12 cellular contexts compared by ENCODE assay signal in the genomic region with DNA sequence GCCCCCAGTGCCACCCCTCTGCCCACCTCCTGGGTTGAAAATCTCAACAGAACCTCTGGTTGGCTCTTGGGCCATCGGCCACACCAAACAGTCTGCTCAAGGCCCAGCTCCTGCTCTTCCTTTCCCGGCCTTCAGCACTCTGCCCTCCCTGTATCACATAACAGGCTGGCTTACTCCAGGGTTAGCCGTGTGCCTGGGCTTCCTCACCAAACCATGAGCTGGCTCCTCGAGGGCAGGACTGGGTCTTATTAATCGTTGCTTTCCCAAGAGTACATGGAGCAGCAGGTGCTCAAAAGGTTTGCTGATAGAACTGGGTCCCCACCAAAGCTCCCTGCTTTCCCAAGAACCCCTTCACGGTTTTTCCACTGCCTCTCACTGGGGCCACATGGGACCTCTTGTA. TPM values are rescaled to one million over a fixed set of nuclear protein-coding genes. Genes with fewer than 3 reads are reported as not detected.
DNase-seq lines count a peak whose midpoint lies in the region; ATAC-seq, FAIRE-seq and TF ChIP-seq lines count a peak whose summit lies in the region.
"Had no signal": no experiment of that assay in that cellular context is flagged by ENCODE, and none has a peak within 500 bp of the region (broad histone marks: within the 10 kb centered on the region; RNA-seq: fewer than 3 reads in every experiment).

No MANE protein-coding gene starts in this region.

- H3K27ac ChIP-seq in HepG2 (ENCODE audit: extremely low read length, insufficient read depth, low read length), result peak overlapping the region; percentile 49
- no peak overlapping the region for H3K27ac ChIP-seq in right lobe of liver
- H3K27ac ChIP-seq in right atrium auricular region, result no peak overlapping the region

- no TSS peak for BruUV-seq in HepG2 (replicated peaks; lab: Mats Ljungman, UMichigan)

- peaks cover 31% of the 10 kb centered on the region for H3K4me1 Mint-ChIP-seq in activated naive CD8-positive, alpha-beta T cell (ENCODE audit: low read depth)
- H3K4me1 Mint-ChIP-seq in memory B cell (peaks cover 6% of the 10 kb centered on the region), type B pancreatic cell (ENCODE audit: unreplicated experiment) (peaks cover 21% of the 10 kb centered on the region)

- CTCF ChIA-PET in HepG2 (lab: Yijun Ruan, JAX; ENCODE audit: low intra/inter-chr PET ratio, low total read pairs), result interaction anchor here (1.3 to 6.9 kb wide), 5 partner anchors 15 to 142 kb away, joined by 4 to 204 read pairs (median 24); a partner anchor contains a TSS

- H4K20me1 ChIP-seq in HepG2 (ENCODE audit: insufficient read depth, low read length), result no peaks in the 10 kb centered on the region

- H3K79me2 ChIP-seq in HepG2 (ENCODE audit: insufficient read depth, low read length), result no peaks in the 10 kb centered on the region

- POLR2A ChIA-PET in HepG2 (lab: Yijun Ruan, JAX), result interaction anchor here (0.8 to 6.5 kb wide), 12 partner anchors 11 to 150 kb away, joined by 3 to 78 read pairs (median 16); a partner anchor contains a TSS

- no peak overlapping the region for H3K4me3 ChIP-seq in HepG2 (replicated peaks in 1 of 3; ENCODE audit: insufficient read depth in 1 of 3, low read depth in 2 of 3, low read length in 3 of 3)
- no peak overlapping the region for H3K4me3 ChIP-seq in right lobe of liver
- H3K4me3 ChIP-seq in right atrium auricular region, result no peak overlapping the region

- H3K4me3 Mint-ChIP-seq in activated naive CD8-positive, alpha-beta T cell, result no peak overlapping the region
- H3K4me3 Mint-ChIP-seq in memory B cell, result no peak overlapping the region
- no peak overlapping the region for H3K4me3 Mint-ChIP-seq in type B pancreatic cell

- H3K9me3 Mint-ChIP-seq in activated naive CD8-positive, alpha-beta T cell (ENCODE audit: low read depth), result no peaks in the 10 kb centered on the region
- H3K9me3 Mint-ChIP-seq in memory B cell (no peaks in the 10 kb centered on the region), type B pancreatic cell (no peaks in the 10 kb centered on the region)

- FAIRE-seq in HepG2 (lab: Jason Lieb, UNC), result no peak
- FAIRE-seq: GM18507 had no signal

- 95% methylated on average over 6 of the region's 6 CpGs for WGBS in HepG2 (ENCODE audit: low lambda C conversion rate)
- 92% methylated on average over 3 of the region's 6 CpGs for WGBS in right lobe of liver (ENCODE audit: insufficient coverage, low coverage, low lambda C conversion rate, missing lambda C conversion rate)

- intact Hi-C loops in HepG2 (cut with micrococcal nuclease; ENCODE audit: unreplicated experiment), result loop anchor here (1.0 to 5.0 kb wide), 3 partner anchors 24 to 134 kb away; a partner anchor contains a TSS
- intact Hi-C loops in right lobe of liver (cut with DNase I), result loop anchor here (5.0 kb wide), 3 partner anchors 127 to 147 kb away; no protein-coding TSS in a partner anchor

- H3K27me3 ChIP-seq in HepG2 (ENCODE audit: control insufficient read depth in 1 of 2, insufficient read depth in 2 of 2, low read length in 2 of 2) (no peaks in the 10 kb centered on the region), right lobe of liver (no peaks in the 10 kb centered on the region), right atrium auricular region (no peaks in the 10 kb centered on the region)

- no peaks in the 10 kb centered on the region for H3K27me3 Mint-ChIP-seq in activated naive CD8-positive, alpha-beta T cell
- H3K27me3 Mint-ChIP-seq in memory B cell (no peaks in the 10 kb centered on the region), type B pancreatic cell (no peaks in the 10 kb centered on the region)

- no peak overlapping the region for H2AFZ ChIP-seq in HepG2 (ENCODE audit: low read length)

- TF ChIP-seq EP300 in HepG2 (IDR thresholded peaks at IDR 0.05; ENCODE audit: low read depth in 2 of 2, low read length in 2 of 2) (no peak), HepG2 (CRISPR knock-in tag; IDR thresholded peaks at IDR 0.05; ENCODE audit: borderline replicate concordance) (no peak)

- peaks cover 12 to 41% of the 10 kb centered on the region in 2 experiments; a peak in 4 of 5 replicates for H3K36me3 ChIP-seq in HepG2 (replicated peaks in 1 of 2; ENCODE audit: control insufficient read depth in 1 of 2, insufficient read depth in 2 of 2, low read length in 2 of 2)
- H3K36me3 ChIP-seq in right lobe of liver, result no peaks in the 10 kb centered on the region
- H3K36me3 ChIP-seq in right atrium auricular region, result peaks cover 8% of the 10 kb centered on the region

- in situ Hi-C loops in HepG2 (cut with HindIII; ENCODE audit: extremely low pct_ligation_motif_present, low pct_unique_long_range_greater_than_20kb), result loop anchor here (5.0 kb wide), 1 partner anchor 142 kb away; no protein-coding TSS in a partner anchor

- H3K9ac ChIP-seq in HepG2 (ENCODE audit: insufficient read depth, low read depth, low read length), result peak overlapping the region; percentile 38; the same call in 1 of the 2 replicates

- TF ChIP-seq RAD21 in HepG2 (CRISPR knock-in tag; IDR thresholded peaks at IDR 0.05), result no peak

- no peak for TF ChIP-seq POLR2A in HepG2 (IDR thresholded peaks at IDR 0.05; ENCODE audit: insufficient read depth in 1 of 2, low read depth in 2 of 2, low read length in 2 of 2)
- TF ChIP-seq POLR2A in right lobe of liver (IDR thresholded peaks at IDR 0.05), result no peak

- ATAC-seq in HepG2 (no peak), right lobe of liver (no peak), memory B cell (ENCODE audit: low read depth) (no peak), HG03342 (IDR thresholded peaks at IDR 0.05; ENCODE audit: unreplicated experiment) (no peak)

- H3K4me2 ChIP-seq in HepG2 (ENCODE audit: low read depth, low read length), result no peak overlapping the region

- TF ChIP-seq CTCF in HepG2 (CRISPR knock-in tag; IDR thresholded peaks at IDR 0.05) (no peak), right lobe of liver (IDR thresholded peaks at IDR 0.05) (no peak), type B pancreatic cell (conservative IDR thresholded peaks at IDR 0.05) (no peak), right atrium auricular region (IDR thresholded peaks at IDR 0.05) (no peak)

- peak overlapping the region; percentile 97 for H3K27ac Mint-ChIP-seq in activated naive CD8-positive, alpha-beta T cell
- H3K27ac Mint-ChIP-seq in memory B cell, result peak overlapping the region; percentile 24
- H3K27ac Mint-ChIP-seq in type B pancreatic cell, result peak overlapping the region; percentile 66

- H3K9me3 ChIP-seq in HepG2 (ENCODE audit: low read length), result no peaks in the 10 kb centered on the region
- H3K9me3 ChIP-seq in right lobe of liver, result no peaks in the 10 kb centered on the region
- H3K9me3 ChIP-seq in right atrium auricular region, result no peaks in the 10 kb centered on the region

- H3K4me1 ChIP-seq in HepG2 (ENCODE audit: insufficient read depth, low read length), result peaks cover 49% of the 10 kb centered on the region
- H3K4me1 ChIP-seq in right lobe of liver, result peaks cover 0 to 26% (median 10%) of the 10 kb centered on the region in 4 donors
- peaks cover 0 to 40% of the 10 kb centered on the region in 2 donors for H3K4me1 ChIP-seq in right atrium auricular region

- H3K36me3 Mint-ChIP-seq in activated naive CD8-positive, alpha-beta T cell, result peaks cover 2% of the 10 kb centered on the region
- H3K36me3 Mint-ChIP-seq in memory B cell, result peaks cover under 1% of the 10 kb centered on the region
- H3K36me3 Mint-ChIP-seq in type B pancreatic cell, result peaks cover 2% of the 10 kb centered on the region

- DNase-seq in HepG2 (ENCODE audit: low spot score), result no peak
- DNase-seq in right lobe of liver, result no peak
- no peak for DNase-seq in memory B cell (ENCODE audit: low spot score in 2 of 2)
- DNase-seq in type B pancreatic cell (ENCODE audit: extremely low spot score, unreplicated experiment), result no peak
- DNase-seq in pons (ENCODE audit: low spot score), result no peak
- no peak for DNase-seq in right atrium auricular region (ENCODE audit: low spot score)
- DNase-seq: cerebellar nuclear complex, RPMI8226 had no signal

RNA-seq across cellular contexts. Expression of a gene that starts 12.7 kb away (rescaled TPM):
- total RNA-seq in HepG2 (2016; rRNA removed; fragmentation: Illumina TruSeq; extraction: Trizol), result 0.07 TPM in 1 of 2 replicates, not detected in the other
- total RNA-seq in HepG2 (2016; cell fraction: cytosol; rRNA removed; fragmentation: Illumina TruSeq; extraction: Trizol; ENCODE audit: low read depth), result 0.09 TPM in 1 of 2 replicates, not detected in the other
- 0.06 TPM in 1 of 2 replicates, not detected in the other for total RNA-seq in HepG2 (2016; cell fraction: insoluble cytoplasmic fraction; rRNA removed; fragmentation: Illumina TruSeq; extraction: Trizol)
- total RNA-seq in HepG2 (2016; cell fraction: membrane; rRNA removed; fragmentation: Illumina TruSeq; extraction: Trizol), result 0.07 TPM in 1 of 2 replicates, not detected in the other
- not detected in 2 replicates for total RNA-seq in HepG2 (2016; cell fraction: nucleus; rRNA removed; fragmentation: Illumina TruSeq; extraction: Trizol)
- 0.03 and 0.04 TPM in 2 replicates for polyA plus RNA-seq in HepG2 (2011; rRNA removed)
- 0.03 TPM in 1 of 2 replicates, not detected in the other for polyA plus RNA-seq in HepG2 (2011; cell fraction: cytosol; rRNA removed)
- 0.08 and 0.09 TPM in 2 replicates for polyA plus RNA-seq in HepG2 (2011; cell fraction: nucleus; rRNA removed)
- 0.05 and 0.16 TPM in 2 replicates for polyA plus RNA-seq in HepG2 (2012)
- polyA plus RNA-seq in HepG2 (2016; cell fraction: cytosol; fragmentation: Illumina TruSeq; extraction: Trizol; ENCODE audit: low read depth), result 0.05 and 0.08 TPM in 2 replicates
- 0.10 and 0.16 TPM in 2 replicates for polyA plus RNA-seq in HepG2 (2016; cell fraction: insoluble cytoplasmic fraction; fragmentation: Illumina TruSeq; extraction: Trizol; ENCODE audit: low read depth)
- 0.05 and 0.06 TPM in 2 replicates for polyA plus RNA-seq in HepG2 (2016; cell fraction: membrane; fragmentation: Illumina TruSeq; extraction: Trizol; ENCODE audit: low read depth)
- polyA plus RNA-seq in HepG2 (2016; cell fraction: nucleus; fragmentation: Illumina TruSeq; extraction: Trizol; ENCODE audit: insufficient read depth, low read depth), result not detected in 2 replicates
- 0.04 and 0.07 TPM in 2 replicates for polyA minus RNA-seq in HepG2 (2011; rRNA and poly(A)+ RNA removed; ENCODE audit: low replicate concordance)
- not detected in 2 replicates for polyA minus RNA-seq in HepG2 (2011; cell fraction: cytosol; rRNA and poly(A)+ RNA removed)
- 0.13 TPM in 1 of 2 replicates, not detected in the other for polyA minus RNA-seq in HepG2 (2011; cell fraction: nucleus; rRNA and poly(A)+ RNA removed)
- total RNA-seq in right lobe of liver, result not detected
- total RNA-seq in type B pancreatic cell (ENCODE audit: low replicate concordance), result not detected in 2 replicates
- total RNA-seq in right atrium auricular region, result not detected
- polyA plus RNA-seq: BJ had no signal

RNA-seq across cellular contexts. Expression of a gene that starts 20.4 kb away (rescaled TPM):
- total RNA-seq in HepG2 (2016; rRNA removed; fragmentation: Illumina TruSeq; extraction: Trizol) (462 and 603 TPM in 2 replicates), right lobe of liver (100 to 1,000 TPM in 2 of 6 experiments, 10 to 100 TPM in 4; 73.6 to 131 (median 83.3) TPM), type B pancreatic cell (ENCODE audit: low replicate concordance) (124 and 185 TPM in 2 replicates), right atrium auricular region (10 to 100 TPM; 23.0 to 44.3 TPM)
- total RNA-seq in HepG2 (2016; cell fraction: cytosol; rRNA removed; fragmentation: Illumina TruSeq; extraction: Trizol; ENCODE audit: low read depth), result 227 and 243 TPM in 2 replicates
- total RNA-seq in HepG2 (2016; cell fraction: insoluble cytoplasmic fraction; rRNA removed; fragmentation: Illumina TruSeq; extraction: Trizol), result 467 and 649 TPM in 2 replicates
- total RNA-seq in HepG2 (2016; cell fraction: membrane; rRNA removed; fragmentation: Illumina TruSeq; extraction: Trizol), result 251 and 271 TPM in 2 replicates
- total RNA-seq in HepG2 (2016; cell fraction: nucleus; rRNA removed; fragmentation: Illumina TruSeq; extraction: Trizol), result 204 TPM in 2 replicates
- 466 and 470 TPM in 2 replicates for polyA plus RNA-seq in HepG2 (2011; rRNA removed)
- polyA plus RNA-seq in HepG2 (2011; cell fraction: cytosol; rRNA removed), result 383 and 550 TPM in 2 replicates
- 838 and 950 TPM in 2 replicates for polyA plus RNA-seq in HepG2 (2011; cell fraction: nucleus; rRNA removed)
- polyA plus RNA-seq in HepG2 (2012), result 248 and 315 TPM in 2 replicates
- polyA plus RNA-seq in HepG2 (2016; cell fraction: cytosol; fragmentation: Illumina TruSeq; extraction: Trizol; ENCODE audit: low read depth), result 237 and 250 TPM in 2 replicates
- 587 and 631 TPM in 2 replicates for polyA plus RNA-seq in HepG2 (2016; cell fraction: insoluble cytoplasmic fraction; fragmentation: Illumina TruSeq; extraction: Trizol; ENCODE audit: low read depth)
- polyA plus RNA-seq in HepG2 (2016; cell fraction: membrane; fragmentation: Illumina TruSeq; extraction: Trizol; ENCODE audit: low read depth), result 232 and 240 TPM in 2 replicates
- 358 and 379 TPM in 2 replicates for polyA plus RNA-seq in HepG2 (2016; cell fraction: nucleus; fragmentation: Illumina TruSeq; extraction: Trizol; ENCODE audit: insufficient read depth, low read depth)
- polyA minus RNA-seq in HepG2 (2011; rRNA and poly(A)+ RNA removed; ENCODE audit: low replicate concordance), result 350 and 575 TPM in 2 replicates
- polyA minus RNA-seq in HepG2 (2011; cell fraction: cytosol; rRNA and poly(A)+ RNA removed), result 144 and 146 TPM in 2 replicates
- polyA minus RNA-seq in HepG2 (2011; cell fraction: nucleus; rRNA and poly(A)+ RNA removed), result 94.9 and 106 TPM in 2 replicates

RNA-seq across cellular contexts. Expression of a gene that starts 27.0 kb away (rescaled TPM):
- total RNA-seq in HepG2 (2016; rRNA removed; fragmentation: Illumina TruSeq; extraction: Trizol), result 3.1 and 8.5 TPM in 2 replicates
- 0.61 and 0.79 TPM in 2 replicates for total RNA-seq in HepG2 (2016; cell fraction: cytosol; rRNA removed; fragmentation: Illumina TruSeq; extraction: Trizol; ENCODE audit: low read depth)
- total RNA-seq in HepG2 (2016; cell fraction: insoluble cytoplasmic fraction; rRNA removed; fragmentation: Illumina TruSeq; extraction: Trizol), result 3.4 and 8.7 TPM in 2 replicates
- 2.1 TPM in 2 replicates for total RNA-seq in HepG2 (2016; cell fraction: membrane; rRNA removed; fragmentation: Illumina TruSeq; extraction: Trizol)
- 8.9 and 10.6 TPM in 2 replicates for total RNA-seq in HepG2 (2016; cell fraction: nucleus; rRNA removed; fragmentation: Illumina TruSeq; extraction: Trizol)
- polyA plus RNA-seq in HepG2 (2011; rRNA removed), result 6.0 and 7.1 TPM in 2 replicates
- 2.1 and 2.8 TPM in 2 replicates for polyA plus RNA-seq in HepG2 (2011; cell fraction: cytosol; rRNA removed)
- 43.8 and 55.2 TPM in 2 replicates for polyA plus RNA-seq in HepG2 (2011; cell fraction: nucleus; rRNA removed)
- polyA plus RNA-seq in HepG2 (2012), result 5.9 and 6.4 TPM in 2 replicates
- polyA plus RNA-seq in HepG2 (2016; cell fraction: cytosol; fragmentation: Illumina TruSeq; extraction: Trizol; ENCODE audit: low read depth), result 1.8 TPM in 2 replicates
- polyA plus RNA-seq in HepG2 (2016; cell fraction: insoluble cytoplasmic fraction; fragmentation: Illumina TruSeq; extraction: Trizol; ENCODE audit: low read depth), result 4.7 and 7.1 TPM in 2 replicates
- polyA plus RNA-seq in HepG2 (2016; cell fraction: membrane; fragmentation: Illumina TruSeq; extraction: Trizol; ENCODE audit: low read depth), result 2.9 and 3.2 TPM in 2 replicates
- 29.1 and 31.1 TPM in 2 replicates for polyA plus RNA-seq in HepG2 (2016; cell fraction: nucleus; fragmentation: Illumina TruSeq; extraction: Trizol; ENCODE audit: insufficient read depth, low read depth)
- polyA minus RNA-seq in HepG2 (2011; rRNA and poly(A)+ RNA removed; ENCODE audit: low replicate concordance), result 18.5 and 23.2 TPM in 2 replicates
- polyA minus RNA-seq in HepG2 (2011; cell fraction: cytosol; rRNA and poly(A)+ RNA removed), result 1.8 and 3.0 TPM in 2 replicates
- polyA minus RNA-seq in HepG2 (2011; cell fraction: nucleus; rRNA and poly(A)+ RNA removed), result 33.9 and 46.0 TPM in 2 replicates
- total RNA-seq in right lobe of liver, result 10 to 100 TPM; 13.3 to 40.7 (median 23.5) TPM
- total RNA-seq in type B pancreatic cell (ENCODE audit: low replicate concordance), result 63.1 and 77.1 TPM in 2 replicates
- total RNA-seq in right atrium auricular region, result 10 to 100 TPM; 11.9 to 24.2 TPM

Comparison
In these comparisons a context has a peak if more than half of its experiments do, and no peak if none do; other contexts are left out.
1. H3K27ac Mint-ChIP-seq: peak in every context shown above with its lines; median percentile 97 in activated naive CD8-positive, alpha-beta T cell; 66 in type B pancreatic cell; 24 in memory B cell.